In genomic region chr5:138654281-138654867, GRCh38 we compare ENCODE assay signal across 8 cellular contexts.
DNase-seq lines count a peak whose midpoint lies in the region; ATAC-seq and TF ChIP-seq lines count a peak whose summit lies in the region.

No MANE protein-coding gene starts in this region.

- intact Hi-C loops in CD4-positive, alpha-beta T cell (cut with DNase I, micrococcal nuclease): no loop called here
- intact Hi-C loops in right lobe of liver (cut with DNase I): no loop called here

- no peaks in the 10 kb centered on the region for H3K36me3 Mint-ChIP-seq in CD4-positive, alpha-beta T cell (ENCODE audit: low read depth)
- H3K36me3 Mint-ChIP-seq in activated T-cell treated with anti-CD3 and anti-CD28 coated beads, Interleukin-2, amount 50 U/mL, for 24 hours (ENCODE audit: low read depth): no peaks in the 10 kb centered on the region

- H3K4me3 ChIP-seq in right lobe of liver: no peak overlapping the region

- H3K4me1 Mint-ChIP-seq in CD4-positive, alpha-beta T cell (ENCODE audit: low read depth): peaks cover 23% of the 10 kb centered on the region
- peaks cover 28% of the 10 kb centered on the region for H3K4me1 Mint-ChIP-seq in activated T-cell treated with anti-CD3 and anti-CD28 coated beads, Interleukin-2, amount 50 U/mL, for 24 hours (ENCODE audit: low read depth)

- H3K27ac Mint-ChIP-seq in CD4-positive, alpha-beta T cell: peak overlapping the region; percentile 65
- peak overlapping the region; percentile 72 for H3K27ac Mint-ChIP-seq in activated T-cell treated with anti-CD3 and anti-CD28 coated beads, Interleukin-2, amount 50 U/mL, for 24 hours

- peaks cover 82% of the 10 kb centered on the region for H3K27me3 ChIP-seq in CD4-positive, alpha-beta T cell (ENCODE audit: control insufficient read depth, insufficient read depth, low read length)
- no peaks in the 10 kb centered on the region for H3K27me3 ChIP-seq in right lobe of liver

- 38% methylated on average over 6 of the region's 8 CpGs for WGBS in right lobe of liver (ENCODE audit: insufficient coverage, low coverage, low lambda C conversion rate, missing lambda C conversion rate)

- no peak overlapping the region for H3K27ac ChIP-seq in CD4-positive, alpha-beta T cell (ENCODE audit: low read depth, low read length)
- H3K27ac ChIP-seq in right lobe of liver (no peak overlapping the region), substantia nigra (ENCODE audit: low read depth, low read length, poor library complexity, severe bottlenecking) (peak overlapping the region; percentile 96)

- no peak for TF ChIP-seq POLR2A in right lobe of liver (IDR thresholded peaks at IDR 0.05)

- ATAC-seq in CD4-positive, alpha-beta T cell (ENCODE audit: poor library complexity): peak; percentile 81
- ATAC-seq in GM21576 (IDR thresholded peaks at IDR 0.05; ENCODE audit: unreplicated experiment) (peak; percentile 71), right lobe of liver (peak in 3 of 4 donors; percentile 23 to 34 (median 28)), HG03108 (IDR thresholded peaks at IDR 0.05; ENCODE audit: unreplicated experiment) (no peak)

- H3K9me3 Mint-ChIP-seq in CD4-positive, alpha-beta T cell: no peaks in the 10 kb centered on the region
- H3K9me3 Mint-ChIP-seq in activated T-cell treated with anti-CD3 and anti-CD28 coated beads, Interleukin-2, amount 50 U/mL, for 24 hours: peaks cover 3% of the 10 kb centered on the region

- peak overlapping the region; percentile 23 for H3K4me3 Mint-ChIP-seq in CD4-positive, alpha-beta T cell
- H3K4me3 Mint-ChIP-seq in activated T-cell treated with anti-CD3 and anti-CD28 coated beads, Interleukin-2, amount 50 U/mL, for 24 hours: no peak overlapping the region

- DNase-seq in CD4-positive, alpha-beta T cell: peak; percentile 20 to 66 (median 48)
- DNase-seq in MV-4-11 (lab: John Stamatoyannopoulos, UW) (peak; percentile 70), right lobe of liver (no peak), substantia nigra (lab: John Stamatoyannopoulos, UW) (no peak), HUDEP-2 (lab: John Stamatoyannopoulos, UW; ENCODE audit: unreplicated experiment in 76 of 76) (no peak)
- DNase-seq in activated T-cell treated with anti-CD3 and anti-CD28 coated beads, Interleukin-2, amount 50 U/mL, for 24 hours: peak; percentile 79

- H3K9me3 ChIP-seq in CD4-positive, alpha-beta T cell (ENCODE audit: control insufficient read depth, low read length): no peaks in the 10 kb centered on the region
- H3K9me3 ChIP-seq in right lobe of liver: no peaks in the 10 kb centered on the region

- H3K36me3 ChIP-seq in right lobe of liver: no peaks in the 10 kb centered on the region

- CTCF ChIA-PET in CD4-positive, alpha-beta T cell (lab: Charles Lee): no interaction called here

- H3K4me1 ChIP-seq in right lobe of liver: no peaks in the 10 kb centered on the region

- POLR2A ChIA-PET in CD4-positive, alpha-beta T cell (lab: Charles Lee): interaction anchor here (1.3 to 1.8 kb wide), 3 partner anchors 9 to 15 kb away, joined by 3 to 5 read pairs (median 4); no protein-coding TSS in a partner anchor

- no peak for TF ChIP-seq CTCF in CD4-positive, alpha-beta T cell (IDR thresholded peaks at IDR 0.05)
- no peak for TF ChIP-seq CTCF in right lobe of liver (IDR thresholded peaks at IDR 0.05)

- H3K27me3 Mint-ChIP-seq in CD4-positive, alpha-beta T cell: peaks cover 94% of the 10 kb centered on the region
- H3K27me3 Mint-ChIP-seq in activated T-cell treated with anti-CD3 and anti-CD28 coated beads, Interleukin-2, amount 50 U/mL, for 24 hours: peaks cover 90% of the 10 kb centered on the region

Comparison
In these comparisons a context has a peak if more than half of its experiments do, and no peak if none do; other contexts are left out.
1. DNase-seq: peak in CD4-positive, alpha-beta T cell (10 of 10), MV-4-11 (single experiment) and activated T-cell treated with anti-CD3 and anti-CD28 coated beads, Interleukin-2, amount 50 U/mL, for 24 hours (single experiment); none in right lobe of liver (0 of 3), substantia nigra (0 of 49) and HUDEP-2 (0 of 76).